Comparison of ENCODE assay signal across 8 cellular contexts in genomic region chr10:3775671-3776551, GRCh38. TPM values are rescaled to one million over a fixed set of nuclear protein-coding genes. Genes with fewer than 3 reads are reported as not detected.
A peak's percentile ranks its signal among the peaks of the same experiment; 100 is the strongest.
DNase-seq lines count a peak whose midpoint lies in the region; ATAC-seq and TF ChIP-seq lines count a peak whose summit lies in the region.

No MANE protein-coding gene starts in this region.

- H3K4me1 ChIP-seq in PC-3 (ENCODE audit: insufficient read depth, low read length) (peaks cover 59% of the 10 kb centered on the region), left lung (peaks cover 51 to 65% of the 10 kb centered on the region in 2 donors)

- no peak overlapping the region for H3K4me3 ChIP-seq in PC-3 (ENCODE audit: low read length)
- peak overlapping the region in 1 of 2 donors; percentile 66 for H3K4me3 ChIP-seq in left lung

- H4K20me1 ChIP-seq in PC-3 (ENCODE audit: low read length): peaks cover 30% of the 10 kb centered on the region

- H3K27ac ChIP-seq in PC-3 (ENCODE audit: low read length): peak overlapping the region; percentile 86
- H3K27ac ChIP-seq in left lung: peak overlapping the region; percentile 100
- peak overlapping the region; percentile 61 for H3K27ac ChIP-seq in temporal lobe (ENCODE audit: low read depth, low read length)

- no peak overlapping the region for H2AFZ ChIP-seq in PC-3 (ENCODE audit: low read length)

- H3K9ac ChIP-seq in PC-3 (ENCODE audit: low read length): peak overlapping the region; percentile 43

- DNase-seq in PC-3: peak; percentile 41
- peak; percentile 43 for DNase-seq in central memory CD4-positive, alpha-beta T cell
- DNase-seq in left lung: peak in 1 of 2 donors; percentile 66
- DNase-seq in HuH-7.5 (ENCODE audit: low spot score): no peak
- no peak for DNase-seq in NCI-H2196 treated with DMSO at 0.1 percent for 48 hours (lab: John Stamatoyannopoulos, UW; ENCODE audit: unreplicated experiment)

- CTCF ChIA-PET in PC-3 (lab: Charles Lee): no interaction called here

- H3K4me2 ChIP-seq in PC-3 (ENCODE audit: low read length): peak overlapping the region; percentile 46; the same call in 1 of the 2 replicates

- no peaks in the 10 kb centered on the region for H3K9me2 ChIP-seq in PC-3 (replicated peaks; ENCODE audit: low read length)

- BruUV-seq in PC-3 (replicated peaks; lab: Mats Ljungman, UMichigan): no TSS peak

- H3K27me3 ChIP-seq in PC-3 (ENCODE audit: low read length) (no peaks in the 10 kb centered on the region), left lung (no peaks in the 10 kb centered on the region)

- H3K79me2 ChIP-seq in PC-3 (ENCODE audit: low read length): peaks cover 30% of the 10 kb centered on the region

- intact Hi-C loops in PC-3 (cut with micrococcal nuclease) (loop anchor here (5.0 kb wide), 2 partner anchors 529 to 579 kb away; no protein-coding TSS in a partner anchor), left lung (cut with DNase I) (no loop called here)

- TF ChIP-seq CTCF in PC-3 (conservative IDR thresholded peaks at IDR 0.05; ENCODE audit: low read depth, low read length) (no peak), left lung (IDR thresholded peaks at IDR 0.05) (no peak)

- ATAC-seq in GM21390 (IDR thresholded peaks at IDR 0.05; ENCODE audit: unreplicated experiment): peak; percentile 38
- peak; percentile 4 for ATAC-seq in PC-3
- peak; percentile 41 for ATAC-seq in left lung
- no peak for ATAC-seq in HG03521 (IDR thresholded peaks at IDR 0.05; ENCODE audit: unreplicated experiment)

- H3F3A ChIP-seq in PC-3 (ENCODE audit: low read length, unreplicated experiment): peaks cover 3% of the 10 kb centered on the region

- H3K36me3 ChIP-seq in PC-3 (ENCODE audit: low read depth, low read length) (peaks cover 36% of the 10 kb centered on the region), left lung (peaks cover 5 to 68% of the 10 kb centered on the region in 2 donors)

- POLR2A ChIA-PET in PC-3 (lab: Charles Lee; ENCODE audit: unreplicated experiment): interaction anchor here (0.6 to 1.2 kb wide), 4 partner anchors 50 to 310 kb away, joined by 3 to 17 read pairs (median 10); no protein-coding TSS in a partner anchor

- H3K9me3 ChIP-seq in PC-3 (ENCODE audit: low read length) (no peaks in the 10 kb centered on the region), left lung (no peaks in the 10 kb centered on the region)

RNA-seq across cellular contexts. Expression of gene KLF6, which starts 9.1 kb away (rescaled TPM):
- total RNA-seq in PC-3 (2014; rRNA removed) (94.5 and 112 TPM in 2 replicates), left lung (100 to 1,000 TPM; 158 to 217 TPM), temporal lobe (79.4 TPM)

Comparison
In these comparisons a context has a peak if more than half of its experiments do, and no peak if none do; other contexts are left out.
1. DNase-seq: peak in PC-3 (single experiment) and central memory CD4-positive, alpha-beta T cell (single experiment); none in HuH-7.5 (single experiment) and NCI-H2196 treated with DMSO at 0.1 percent for 48 hours (single experiment).
2. Peak in every context shown above with its lines, with median percentiles within 50 percentile points of each other: H3K27ac ChIP-seq.